ENCODE assay signal across 30 cellular contexts in the genomic region with DNA sequence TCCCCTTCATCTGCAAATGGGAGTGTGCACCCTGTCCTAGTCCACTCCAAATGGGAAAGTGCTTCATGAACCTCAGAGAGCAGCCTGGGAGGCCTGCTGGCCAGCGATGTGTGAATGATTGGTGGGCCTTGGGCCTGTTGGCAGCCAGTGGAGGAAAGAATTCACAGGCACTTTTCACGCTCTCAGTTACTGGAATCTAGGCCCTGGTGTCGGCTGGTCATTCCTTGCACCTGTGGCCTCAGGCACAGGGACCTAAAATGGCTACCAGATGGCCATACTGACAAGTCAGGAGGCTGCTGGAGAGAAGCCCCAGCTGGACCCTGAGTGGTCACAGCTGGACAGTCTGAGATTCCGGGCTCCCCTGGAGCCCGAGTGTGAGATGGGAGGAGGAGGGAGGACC. TPM values are rescaled to one million over a fixed set of nuclear protein-coding genes. Genes with fewer than 3 reads are reported as not detected.
DNase-seq lines count a peak whose midpoint lies in the region; TF ChIP-seq lines count a peak whose summit lies in the region.
"Had no signal": no experiment of that assay in that cellular context is flagged by ENCODE, and none has a peak within 500 bp of the region (broad histone marks: within the 10 kb centered on the region; RNA-seq: fewer than 3 reads in every experiment).

No MANE protein-coding gene starts in this region.

- H3K23ac ChIP-seq in neuronal stem cell (ENCODE audit: low read depth, low read length, poor library complexity) = no peak overlapping the region

- peak overlapping the region; percentile 98; the same call in 1 of the 2 replicates for H3K27ac ChIP-seq in 22Rv1
- H3K27ac ChIP-seq in VCaP = peak overlapping the region; percentile 95; the same call in 1 of the 2 replicates
- peak overlapping the region; percentile 91 to 98 for H3K27ac ChIP-seq in right atrium auricular region
- no peak overlapping the region for H3K27ac ChIP-seq in neuronal stem cell (replicated peaks; ENCODE audit: low read length)
- H3K27ac ChIP-seq in caudate nucleus (ENCODE audit: low read depth, low read length) = no peak overlapping the region
- H3K27ac ChIP-seq: parathyroid adenoma, sigmoid colon had no signal

- peak overlapping the region; percentile 55 for H3K18ac ChIP-seq in neuronal stem cell (ENCODE audit: low read length)

- H3K9ac ChIP-seq in neuronal stem cell (ENCODE audit: low read depth, low read length, poor library complexity) = no peak overlapping the region
- H3K9ac ChIP-seq: parathyroid adenoma had no signal

- no peaks in the 10 kb centered on the region for H3K36me3 ChIP-seq in right atrium auricular region
- H3K36me3 ChIP-seq in neuronal stem cell (replicated peaks in 1 of 2; ENCODE audit: control insufficient read depth in 2 of 2, insufficient read depth in 2 of 2, low read length in 2 of 2) = no peaks in the 10 kb centered on the region
- H3K36me3 ChIP-seq: ascending aorta, esophagus muscularis mucosa, HAP-1, MG63, sigmoid colon had no signal

- H2BK5ac ChIP-seq in neuronal stem cell (ENCODE audit: low read length) = no peak overlapping the region

- H2AFZ ChIP-seq in neuronal stem cell (ENCODE audit: low read length) = no peak overlapping the region
- H2AFZ ChIP-seq: hepatocyte, parathyroid adenoma had no signal

- no peaks in the 10 kb centered on the region for H3K9me3 ChIP-seq in right atrium auricular region
- H3K9me3 ChIP-seq in neuronal stem cell (replicated peaks in 1 of 2; ENCODE audit: control insufficient read depth in 2 of 2, insufficient read depth in 1 of 2, low read depth in 1 of 2, low read length in 2 of 2) = peaks cover 0 to 2% of the 10 kb centered on the region in 2 donors
- H3K9me3 ChIP-seq: ascending aorta, esophagus muscularis mucosa, HAP-1, MG63, sigmoid colon had no signal

- no CpG with 5 or more reads among the region's 5 CpGs for WGBS in neuronal stem cell (ENCODE audit: extremely low coverage in 2 of 2, insufficient read length in 2 of 2, insufficient replicate concordance in 1 of 2), 2 donors

- H3K4me3 ChIP-seq in right atrium auricular region (no peak overlapping the region), neuronal stem cell (ENCODE audit: low read length in 2 of 2) (no peak overlapping the region)
- H3K4me3 ChIP-seq: ascending aorta, esophagus muscularis mucosa, HAP-1, hepatocyte, K562, MG63, sigmoid colon had no signal

- no peak overlapping the region for H3K4me2 ChIP-seq in neuronal stem cell (ENCODE audit: insufficient read depth, low read length, poor library complexity, severe bottlenecking)
- H3K4me2 ChIP-seq: hepatocyte had no signal

- peak overlapping the region; percentile 40 for H2AK5ac ChIP-seq in neuronal stem cell (ENCODE audit: low read depth, low read length)

- peaks cover 2% of the 10 kb centered on the region for H3K79me1 ChIP-seq in neuronal stem cell (ENCODE audit: low read depth, low read length)

- H4K91ac ChIP-seq in neuronal stem cell (ENCODE audit: low read depth, low read length, poor library complexity) = no peak overlapping the region

- peak overlapping the region; percentile 77 for H2BK15ac ChIP-seq in neuronal stem cell (ENCODE audit: low read length)

- no peak overlapping the region for H2BK120ac ChIP-seq in neuronal stem cell (ENCODE audit: low read depth, low read length)

- H3K4me1 ChIP-seq in right atrium auricular region (peaks cover 0 to 48% of the 10 kb centered on the region in 2 donors), neuronal stem cell (ENCODE audit: control insufficient read depth in 2 of 2, insufficient read depth in 1 of 2, low read depth in 1 of 2, low read length in 2 of 2) (peaks cover 8 to 12% of the 10 kb centered on the region in 2 donors)
- H3K4me1 ChIP-seq: parathyroid adenoma had no signal

- no peak overlapping the region for H3K14ac ChIP-seq in neuronal stem cell (ENCODE audit: low read length)

- H3K27me3 ChIP-seq in right atrium auricular region (no peaks in the 10 kb centered on the region), neuronal stem cell (ENCODE audit: control insufficient read depth in 3 of 3, insufficient read depth in 3 of 3, low read depth in 1 of 3, low read length in 3 of 3) (no peaks in the 10 kb centered on the region)
- H3K27me3 ChIP-seq: ascending aorta, esophagus muscularis mucosa, foreskin keratinocyte, hepatocyte, MG63, sigmoid colon had no signal

- DNase-seq in right atrium auricular region (ENCODE audit: low spot score) = no peak
- DNase-seq in neuronal stem cell (ENCODE audit: low spot score) = no peak
- no peak for DNase-seq in GM03348 (ENCODE audit: low spot score)
- DNase-seq in caudate nucleus (lab: John Stamatoyannopoulos, UW) = no peak
- no peak for DNase-seq in stimulated activated CD4-positive, alpha-beta T cell treated with anti-CD3 and anti-CD28 coated beads, Interleukin-4, amount 100 ng/mL, for 4 hours
- DNase-seq in NK-92 (lab: John Stamatoyannopoulos, UW; ENCODE audit: unreplicated experiment) = no peak
- DNase-seq: activated CD4-positive, alpha-beta T cell treated with anti-CD3 and anti-CD28 coated beads for 48 hours; activated CD8-positive, alpha-beta memory T cell treated with anti-CD3 and anti-CD28 coated beads for 24 hours; activated effector memory CD4-positive, alpha-beta T cell treated with Interleukin-2 at 50 U/mL for 16 hours; activated naive CD8-positive, alpha-beta T cell treated with anti-CD3 and anti-CD28 coated beads, Interleukin-2, amount 10 ng/mL, durations not matched to agents 7 days and 5 days; COR-L47; dermis blood vessel endothelial cell; DMS79 treated with DMSO at 0.1 percent for 48 hours; foreskin keratinocyte; GF-D8; MG63; NCI-H2029 treated with DMSO at 0.1 percent for 48 hours; NCI-H226; sigmoid colon; stimulated activated naive CD8-positive, alpha-beta T cell treated with anti-CD3 and anti-CD28 coated beads, Interleukin-15, amount 100 ng/mL, for 72 hours had no signal

- H2BK12ac ChIP-seq in neuronal stem cell (ENCODE audit: low read length) = no peak overlapping the region

- H4K8ac ChIP-seq in neuronal stem cell (ENCODE audit: low read depth, low read length) = no peak overlapping the region

- no peak overlapping the region for H3K4ac ChIP-seq in neuronal stem cell (ENCODE audit: low read length)

- TF ChIP-seq CTCF in 22Rv1 (IDR thresholded peaks at IDR 0.05) (no peak), VCaP (conservative IDR thresholded peaks at IDR 0.05) (no peak), right atrium auricular region (IDR thresholded peaks at IDR 0.05) (no peak)

RNA-seq across cellular contexts. Expression of a gene that starts 18.4 kb away (rescaled TPM):
- under 1 TPM in 1 of 2 donors, not detected in 1; 0.78 TPM for total RNA-seq in right atrium auricular region
- 0.04 TPM for polyA plus RNA-seq in neuronal stem cell (2013, experiment 1 of 2)
- polyA plus RNA-seq in neuronal stem cell (2013, experiment 2 of 2) = not detected
- total RNA-seq: activated naive CD8-positive, alpha-beta T cell treated with anti-CD3 and anti-CD28 coated beads, Interleukin-2, amount 10 ng/mL, durations not matched to agents 7 days and 5 days; ascending aorta; K562; mononuclear cell; neural crest cell had no signal
- polyA plus RNA-seq: K562 had no signal

Comparison
In these comparisons a context has a peak if more than half of its experiments do, and no peak if none do; other contexts are left out.
1. H3K27ac ChIP-seq: peak in 22Rv1 (single experiment), VCaP (single experiment) and right atrium auricular region (2 of 2); none in neuronal stem cell (single experiment) and caudate nucleus (single experiment).